In genomic region chr17:32927724-32928526, GRCh38 we compare ENCODE assay signal across 8 cellular contexts. TPM values are rescaled to one million over a fixed set of nuclear protein-coding genes. Genes with fewer than 3 reads are reported as not detected.
DNase-seq lines count a peak whose midpoint lies in the region; ATAC-seq and TF ChIP-seq lines count a peak whose summit lies in the region.

TSS of gene TMEM98 (plus strand) at chr17:32928153. CDS start at chr17:32931529, 3,376 bp downstream.

- H3K27me3 ChIP-seq in Peyer's patch = no peaks in the 10 kb centered on the region

- H3K4me3 ChIP-seq in Peyer's patch = peak within 1 kb of the TSS; percentile 49 to 95 (median 76)

- no peak for TF ChIP-seq POLR2A in Peyer's patch (IDR thresholded peaks at IDR 0.05)

- peaks cover 0 to 13% (median 5%) of the 10 kb centered on the region in 4 donors for H3K4me1 ChIP-seq in Peyer's patch

- H3K36me3 ChIP-seq in Peyer's patch = peaks cover 0 to 5% (median 0%) of the 10 kb centered on the region in 3 donors

- in situ Hi-C loops in endometrial microvascular endothelial cells (cut with HindIII; ENCODE audit: inconsistent ontology term, low pct_unique_long_range_greater_than_20kb, low sequenced_read_pairs) = no loop called here

- H3K9me3 ChIP-seq in Peyer's patch = no peaks in the 10 kb centered on the region

- TF ChIP-seq CTCF in Peyer's patch (IDR thresholded peaks at IDR 0.05) = no peak

- peak; percentile 10 for DNase-seq in NCI-H1105 treated with DMSO at 0.1 percent for 48 hours (lab: John Stamatoyannopoulos, UW)
- no peak for DNase-seq in NCI-H1105 (lab: John Stamatoyannopoulos, UW)
- peak in 2 of 3 donors; percentile 59 to 77 for DNase-seq in Peyer's patch
- DNase-seq in lung microvascular endothelial cell (ENCODE audit: low read depth in 2 of 2) = peak in 1 of 2 donors; percentile 51
- DNase-seq in substantia nigra (lab: John Stamatoyannopoulos, UW) = peak in 43 of 49 donors; percentile 37 to 84 (median 60)
- DNase-seq in effector CD8-positive, alpha-beta T cell (lab: John Stamatoyannopoulos, UW) = no peak

- H3K27ac ChIP-seq in Peyer's patch = peak within 1 kb of the TSS; percentile 42 to 92 (median 80)
- peak within 1 kb of the TSS; percentile 100 for H3K27ac ChIP-seq in substantia nigra (ENCODE audit: low read depth, low read length, poor library complexity, severe bottlenecking)

- no peak for ATAC-seq in GM21423 (IDR thresholded peaks at IDR 0.05; ENCODE audit: unreplicated experiment)

RNA-seq across cellular contexts. Expression of gene TMEM98, which starts in this region (rescaled TPM):
- total RNA-seq in Peyer's patch (100 to 1,000 TPM in 3 of 4 donors, 10 to 100 TPM in 1; 54.5 to 351 (median 241) TPM), endometrial microvascular endothelial cells (ENCODE audit: inconsistent ontology term) (126 TPM), lung microvascular endothelial cell (56.9 and 81.7 TPM in 2 replicates)

Comparison
In these comparisons a context has a peak if more than half of its experiments do, and no peak if none do; other contexts are left out.
1. DNase-seq: peak in NCI-H1105 treated with DMSO at 0.1 percent for 48 hours (single experiment), Peyer's patch (2 of 3) and substantia nigra (43 of 49); none in NCI-H1105 (single experiment) and effector CD8-positive, alpha-beta T cell (single experiment).